Comparison of ENCODE assay signal across 18 cellular contexts in the genomic region with DNA sequence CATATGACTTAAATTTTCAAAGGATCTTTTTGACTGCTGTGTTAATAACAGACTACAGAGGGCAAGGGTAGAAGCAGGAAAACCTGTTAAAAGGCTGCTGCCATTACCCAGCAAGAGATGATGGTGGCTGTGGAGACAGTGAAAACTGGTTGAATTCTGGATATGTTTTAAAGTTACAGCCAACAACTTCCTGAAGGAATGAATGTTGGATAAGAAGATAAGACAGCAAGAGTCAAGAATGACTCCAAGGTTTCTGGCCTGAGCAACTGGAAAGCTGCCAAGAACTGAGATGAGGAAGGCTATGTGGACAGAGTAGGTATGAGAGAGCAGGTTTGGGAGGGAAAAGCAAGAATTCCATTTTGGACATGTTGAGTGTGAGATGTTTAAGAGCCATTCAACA. TPM values are rescaled to one million over a fixed set of nuclear protein-coding genes. Genes with fewer than 3 reads are reported as not detected.
DNase-seq lines count a peak whose midpoint lies in the region; ATAC-seq and TF ChIP-seq lines count a peak whose summit lies in the region.
"Had no signal": no experiment of that assay in that cellular context is flagged by ENCODE, and none has a peak within 500 bp of the region (broad histone marks: within the 10 kb centered on the region; RNA-seq: fewer than 3 reads in every experiment).

No MANE protein-coding gene starts in this region.

- CTCF ChIA-PET in activated CD8-positive, alpha-beta T cell treated with anti-CD3 and anti-CD28 coated beads, Interleukin-2, amount 10 ng/mL, durations not matched to agents 7 days and 5 days (lab: Charles Lee) = no interaction called here

- peaks cover 60% of the 10 kb centered on the region for H4K20me1 ChIP-seq in hepatocyte (ENCODE audit: insufficient read depth, poor library complexity, severe bottlenecking)

- H3K4me2 ChIP-seq in hepatocyte = no peak overlapping the region

- no peaks in the 10 kb centered on the region for H3K27me3 ChIP-seq in hepatocyte
- H3K27me3 ChIP-seq in dorsolateral prefrontal cortex = no peaks in the 10 kb centered on the region
- H3K27me3 ChIP-seq: heart right ventricle had no signal

- peaks cover 96% of the 10 kb centered on the region for H3K79me2 ChIP-seq in hepatocyte

- intact Hi-C loops in dorsolateral prefrontal cortex (cut with DNase I) = no loop called here

- no peaks in the 10 kb centered on the region for H3K9me2 ChIP-seq in hepatocyte (replicated peaks; ENCODE audit: insufficient read depth)

- in situ Hi-C loops in Caki2 (cut with HindIII; ENCODE audit: low pct_unique_long_range_greater_than_20kb, low sequenced_read_pairs) = no loop called here

- H3K4me3 ChIP-seq in hepatocyte (no peak overlapping the region), dorsolateral prefrontal cortex (no peak overlapping the region)
- H3K4me3 ChIP-seq: heart right ventricle had no signal

- no peak overlapping the region for H3K27ac Mint-ChIP-seq in activated CD8-positive, alpha-beta T cell treated with anti-CD3 and anti-CD28 coated beads, Interleukin-2, amount 10 ng/mL, durations not matched to agents 7 days and 5 days
- H3K27ac Mint-ChIP-seq: nephron; stimulated activated effector memory CD8-positive, alpha-beta T cell treated with anti-CD3 and anti-CD28 coated beads, Interleukin-12 subunit alpha, Interleukin-12 subunit beta, amount 100 ng/mL, for 72 hours had no signal

- H3K27ac ChIP-seq in hepatocyte = peak overlapping the region; percentile 36
- no peak overlapping the region for H3K27ac ChIP-seq in dorsolateral prefrontal cortex
- H3K27ac ChIP-seq: heart right ventricle had no signal

- H3K36me3 ChIP-seq in hepatocyte (replicated peaks; ENCODE audit: insufficient read depth, low read depth) = no peaks in the 10 kb centered on the region
- H3K36me3 ChIP-seq: heart right ventricle had no signal

- no peak for ATAC-seq in activated CD8-positive, alpha-beta T cell treated with anti-CD3 and anti-CD28 coated beads, Interleukin-2, amount 10 ng/mL, durations not matched to agents 7 days and 5 days
- no peak for ATAC-seq in GM21515 (IDR thresholded peaks at IDR 0.05; ENCODE audit: unreplicated experiment)
- no peak for ATAC-seq in HG02870 (IDR thresholded peaks at IDR 0.05; ENCODE audit: unreplicated experiment)
- ATAC-seq: activated CD4-positive, CD25-positive, alpha-beta regulatory T cell treated with anti-CD3 and anti-CD28 coated beads, Interleukin-2, amount 50 U/mL, for 24 hours; heart right ventricle; left lobe of liver; stimulated activated effector memory CD8-positive, alpha-beta T cell treated with anti-CD3 and anti-CD28 coated beads, Interleukin-12 subunit alpha, Interleukin-12 subunit beta, amount 100 ng/mL, for 72 hours had no signal

- DNase-seq in Caki2 (ENCODE audit: low read depth) (peak; percentile 19), LHCN-M2 (ENCODE audit: low read depth) (peak; percentile 20), astrocyte of the hippocampus (ENCODE audit: low read depth, low spot score) (peak; percentile 44), hepatocyte (ENCODE audit: low spot score) (peak; percentile 32), dorsolateral prefrontal cortex (no peak)
- DNase-seq in activated CD8-positive, alpha-beta T cell treated with anti-CD3 and anti-CD28 coated beads, Interleukin-2, amount 10 ng/mL, durations not matched to agents 7 days and 5 days = no peak
- DNase-seq: DND-41; effector memory CD4-positive, alpha-beta T cell; heart right ventricle; Kasumi-1; NCI-H2081; stimulated activated CD4-positive, alpha-beta T cell treated with anti-CD3 and anti-CD28 coated beads, Interleukin-4, amount 100 ng/mL, for 24 hours had no signal

- no peaks in the 10 kb centered on the region for H3K4me1 Mint-ChIP-seq in activated CD8-positive, alpha-beta T cell treated with anti-CD3 and anti-CD28 coated beads, Interleukin-2, amount 10 ng/mL, durations not matched to agents 7 days and 5 days (ENCODE audit: low read depth)
- H3K4me1 Mint-ChIP-seq: nephron had no signal

- H3K9me3 Mint-ChIP-seq in activated CD8-positive, alpha-beta T cell treated with anti-CD3 and anti-CD28 coated beads, Interleukin-2, amount 10 ng/mL, durations not matched to agents 7 days and 5 days (ENCODE audit: insufficient read depth) = no peaks in the 10 kb centered on the region
- H3K9me3 Mint-ChIP-seq: nephron; stimulated activated effector memory CD8-positive, alpha-beta T cell treated with anti-CD3 and anti-CD28 coated beads, Interleukin-12 subunit alpha, Interleukin-12 subunit beta, amount 100 ng/mL, for 72 hours had no signal

- H3K9me3 ChIP-seq in hepatocyte (ENCODE audit: low read depth) = no peaks in the 10 kb centered on the region
- H3K9me3 ChIP-seq: heart right ventricle had no signal

- TF ChIP-seq CTCF in hepatocyte (IDR thresholded peaks at IDR 0.05; ENCODE audit: poor library complexity) = no peak
- no peak for TF ChIP-seq CTCF in dorsolateral prefrontal cortex (IDR thresholded peaks at IDR 0.05 in 54 of 56, conservative IDR thresholded peaks at IDR 0.05 in 2 of 56; ENCODE audit: low read depth in 1 of 56, partially characterized antibody in 56 of 56)

- no peak overlapping the region for H2AFZ ChIP-seq in hepatocyte

- no peaks in the 10 kb centered on the region for H3K36me3 Mint-ChIP-seq in activated CD8-positive, alpha-beta T cell treated with anti-CD3 and anti-CD28 coated beads, Interleukin-2, amount 10 ng/mL, durations not matched to agents 7 days and 5 days (ENCODE audit: low read depth)

- peaks cover 6% of the 10 kb centered on the region for H3K4me1 ChIP-seq in hepatocyte (ENCODE audit: insufficient read depth)

- no peaks in the 10 kb centered on the region for H3K27me3 Mint-ChIP-seq in activated CD8-positive, alpha-beta T cell treated with anti-CD3 and anti-CD28 coated beads, Interleukin-2, amount 10 ng/mL, durations not matched to agents 7 days and 5 days (ENCODE audit: low read depth)

- no peak overlapping the region for H3K4me3 Mint-ChIP-seq in activated CD8-positive, alpha-beta T cell treated with anti-CD3 and anti-CD28 coated beads, Interleukin-2, amount 10 ng/mL, durations not matched to agents 7 days and 5 days
- H3K4me3 Mint-ChIP-seq: nephron; stimulated activated effector memory CD8-positive, alpha-beta T cell treated with anti-CD3 and anti-CD28 coated beads, Interleukin-12 subunit alpha, Interleukin-12 subunit beta, amount 100 ng/mL, for 72 hours had no signal

- POLR2A ChIA-PET in activated CD8-positive, alpha-beta T cell treated with anti-CD3 and anti-CD28 coated beads, Interleukin-2, amount 10 ng/mL, durations not matched to agents 7 days and 5 days (lab: Charles Lee) = no interaction called here

RNA-seq across cellular contexts. Expression of a gene that starts 19.1 kb away (rescaled TPM):
- 2.0 and 2.9 TPM in 2 replicates for total RNA-seq in Caki2 (2014; rRNA removed; shearing (Covaris generic); ENCODE audit: low replicate concordance)
- total RNA-seq in LHCN-M2 (2014; rRNA removed) (11.3 and 15.7 TPM in 2 replicates), hepatocyte (12.9 and 20.2 TPM in 2 replicates), dorsolateral prefrontal cortex (10 to 100 TPM; 34.5 to 64.2 (median 48.1) TPM)
- polyA plus RNA-seq in LHCN-M2 (2012) = 10.1 TPM
- 10.9 and 11.8 TPM in 2 replicates for polyA plus RNA-seq in hepatocyte
- 10 to 100 TPM; 22.1 to 23.3 TPM for total RNA-seq in activated CD8-positive, alpha-beta T cell treated with anti-CD3 and anti-CD28 coated beads, Interleukin-2, amount 10 ng/mL, durations not matched to agents 7 days and 5 days

Comparison
In these comparisons a context has a peak if more than half of its experiments do, and no peak if none do; other contexts are left out.
1. DNase-seq: peak in Caki2 (single experiment), LHCN-M2 (single experiment), astrocyte of the hippocampus (single experiment) and hepatocyte (single experiment); none in activated CD8-positive, alpha-beta T cell treated with anti-CD3 and anti-CD28 coated beads, Interleukin-2, amount 10 ng/mL, durations not matched to agents 7 days and 5 days (single experiment) and dorsolateral prefrontal cortex (0 of 10).